ENCODE assay signal across 1 cellular context in the genomic region with DNA sequence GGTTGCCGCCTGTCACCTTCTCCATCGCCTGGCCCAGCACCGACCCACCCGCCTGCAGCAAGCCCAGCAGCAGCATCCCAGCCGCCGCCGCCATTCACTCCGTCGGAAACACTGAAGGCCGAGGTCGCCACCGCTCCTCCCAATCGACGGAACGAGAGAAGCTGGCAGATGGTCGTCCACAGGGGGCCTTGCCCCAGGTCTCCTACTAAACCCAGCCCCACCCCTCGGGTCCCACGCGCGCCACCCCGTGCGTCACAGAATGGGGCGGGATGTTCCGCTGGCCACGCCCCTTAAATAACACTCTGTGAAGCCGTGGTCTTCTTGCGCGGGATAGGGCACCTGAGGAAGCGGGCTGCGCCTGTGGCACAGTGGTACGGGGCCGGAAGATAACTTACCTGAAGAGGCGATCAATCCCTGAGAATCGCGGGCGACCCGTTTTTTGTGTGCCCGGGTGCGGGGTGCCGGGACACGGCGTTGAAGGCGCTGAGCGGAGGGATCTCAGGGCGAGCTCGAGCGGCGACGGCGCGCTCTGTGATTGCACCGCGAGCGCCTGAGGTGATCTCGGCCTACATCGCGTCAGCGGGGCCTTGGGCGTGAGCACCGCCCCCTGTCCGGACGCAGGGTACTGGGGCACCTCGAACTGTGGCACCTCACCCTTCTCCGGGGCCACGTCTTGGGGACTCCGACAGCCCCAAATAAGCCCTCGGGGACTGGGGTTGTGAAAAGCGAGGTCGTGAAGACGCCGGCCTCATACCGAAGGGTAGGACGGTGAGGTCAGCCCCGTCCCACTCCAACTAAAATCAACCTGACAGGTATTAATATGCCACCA.
A peak's percentile ranks its signal among the peaks of the same experiment; 100 is the strongest.
TF ChIP-seq lines count a peak whose summit lies in the region.

A gene (minus strand): TSS at position 207 of the 829 bp plus-strand sequence. CDS start 113 bp downstream, at position 94.

TF ChIP-seq in K562, 482 proteins besides CTCF, POLR2A, EP300 and RAD21 (continued from another document and continues in another):
- peak; percentile 97 for TF ChIP-seq TAF9B (IDR thresholded peaks at IDR 0.05; ENCODE audit: partially characterized antibody)
- TF ChIP-seq ZNF707 (CRISPR knock-in tag; conservative IDR thresholded peaks at IDR 0.05) = no peak
- TF ChIP-seq ZNF668 (CRISPR knock-in tag; IDR thresholded peaks at IDR 0.05) = peak; percentile 11; the same call in 1 of the 2 replicates
- no peak for TF ChIP-seq CAMTA2 (CRISPR knock-in tag; conservative IDR thresholded peaks at IDR 0.05)
- TF ChIP-seq, protein P1, sequence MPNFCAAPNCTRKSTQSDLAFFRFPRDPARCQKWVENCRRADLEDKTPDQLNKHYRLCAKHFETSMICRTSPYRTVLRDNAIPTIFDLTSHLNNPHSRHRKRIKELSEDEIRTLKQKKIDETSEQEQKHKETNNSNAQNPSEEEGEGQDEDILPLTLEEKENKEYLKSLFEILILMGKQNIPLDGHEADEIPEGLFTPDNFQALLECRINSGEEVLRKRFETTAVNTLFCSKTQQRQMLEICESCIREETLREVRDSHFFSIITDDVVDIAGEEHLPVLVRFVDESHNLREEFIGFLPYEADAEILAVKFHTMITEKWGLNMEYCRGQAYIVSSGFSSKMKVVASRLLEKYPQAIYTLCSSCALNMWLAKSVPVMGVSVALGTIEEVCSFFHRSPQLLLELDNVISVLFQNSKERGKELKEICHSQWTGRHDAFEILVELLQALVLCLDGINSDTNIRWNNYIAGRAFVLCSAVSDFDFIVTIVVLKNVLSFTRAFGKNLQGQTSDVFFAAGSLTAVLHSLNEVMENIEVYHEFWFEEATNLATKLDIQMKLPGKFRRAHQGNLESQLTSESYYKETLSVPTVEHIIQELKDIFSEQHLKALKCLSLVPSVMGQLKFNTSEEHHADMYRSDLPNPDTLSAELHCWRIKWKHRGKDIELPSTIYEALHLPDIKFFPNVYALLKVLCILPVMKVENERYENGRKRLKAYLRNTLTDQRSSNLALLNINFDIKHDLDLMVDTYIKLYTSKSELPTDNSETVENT (CRISPR knock-in tag; IDR thresholded peaks at IDR 0.05) = peak; percentile 82
- TF ChIP-seq, protein P2, sequence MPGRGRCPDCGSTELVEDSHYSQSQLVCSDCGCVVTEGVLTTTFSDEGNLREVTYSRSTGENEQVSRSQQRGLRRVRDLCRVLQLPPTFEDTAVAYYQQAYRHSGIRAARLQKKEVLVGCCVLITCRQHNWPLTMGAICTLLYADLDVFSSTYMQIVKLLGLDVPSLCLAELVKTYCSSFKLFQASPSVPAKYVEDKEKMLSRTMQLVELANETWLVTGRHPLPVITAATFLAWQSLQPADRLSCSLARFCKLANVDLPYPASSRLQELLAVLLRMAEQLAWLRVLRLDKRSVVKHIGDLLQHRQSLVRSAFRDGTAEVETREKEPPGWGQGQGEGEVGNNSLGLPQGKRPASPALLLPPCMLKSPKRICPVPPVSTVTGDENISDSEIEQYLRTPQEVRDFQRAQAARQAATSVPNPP (IDR thresholded peaks at IDR 0.05; ENCODE audit: borderline replicate concordance, insufficient read depth, insufficient read length) = no peak
- TF ChIP-seq EZH2 (IDR thresholded peaks at IDR 0.05; ENCODE audit: borderline replicate concordance, low read depth, low read length) = no peak
- TF ChIP-seq ZFP36 (IDR thresholded peaks at IDR 0.05; ENCODE audit: low read depth, low read length, partially characterized antibody) = no peak
- TF ChIP-seq, protein P3, sequence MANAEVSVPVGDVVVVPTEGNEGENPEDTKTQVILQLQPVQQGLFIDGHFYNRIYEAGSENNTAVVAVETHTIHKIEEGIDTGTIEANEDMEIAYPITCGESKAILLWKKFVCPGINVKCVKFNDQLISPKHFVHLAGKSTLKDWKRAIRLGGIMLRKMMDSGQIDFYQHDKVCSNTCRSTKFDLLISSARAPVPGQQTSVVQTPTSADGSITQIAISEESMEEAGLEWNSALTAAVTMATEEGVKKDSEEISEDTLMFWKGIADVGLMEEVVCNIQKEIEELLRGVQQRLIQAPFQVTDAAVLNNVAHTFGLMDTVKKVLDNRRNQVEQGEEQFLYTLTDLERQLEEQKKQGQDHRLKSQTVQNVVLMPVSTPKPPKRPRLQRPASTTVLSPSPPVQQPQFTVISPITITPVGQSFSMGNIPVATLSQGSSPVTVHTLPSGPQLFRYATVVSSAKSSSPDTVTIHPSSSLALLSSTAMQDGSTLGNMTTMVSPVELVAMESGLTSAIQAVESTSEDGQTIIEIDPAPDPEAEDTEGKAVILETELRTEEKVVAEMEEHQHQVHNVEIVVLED (CRISPR knock-in tag; IDR thresholded peaks at IDR 0.05) = peak; percentile 92
- TF ChIP-seq HDAC3 (IDR thresholded peaks at IDR 0.05; ENCODE audit: borderline replicate concordance, partially characterized antibody) = peak; percentile 57
- TF ChIP-seq, protein P4, sequence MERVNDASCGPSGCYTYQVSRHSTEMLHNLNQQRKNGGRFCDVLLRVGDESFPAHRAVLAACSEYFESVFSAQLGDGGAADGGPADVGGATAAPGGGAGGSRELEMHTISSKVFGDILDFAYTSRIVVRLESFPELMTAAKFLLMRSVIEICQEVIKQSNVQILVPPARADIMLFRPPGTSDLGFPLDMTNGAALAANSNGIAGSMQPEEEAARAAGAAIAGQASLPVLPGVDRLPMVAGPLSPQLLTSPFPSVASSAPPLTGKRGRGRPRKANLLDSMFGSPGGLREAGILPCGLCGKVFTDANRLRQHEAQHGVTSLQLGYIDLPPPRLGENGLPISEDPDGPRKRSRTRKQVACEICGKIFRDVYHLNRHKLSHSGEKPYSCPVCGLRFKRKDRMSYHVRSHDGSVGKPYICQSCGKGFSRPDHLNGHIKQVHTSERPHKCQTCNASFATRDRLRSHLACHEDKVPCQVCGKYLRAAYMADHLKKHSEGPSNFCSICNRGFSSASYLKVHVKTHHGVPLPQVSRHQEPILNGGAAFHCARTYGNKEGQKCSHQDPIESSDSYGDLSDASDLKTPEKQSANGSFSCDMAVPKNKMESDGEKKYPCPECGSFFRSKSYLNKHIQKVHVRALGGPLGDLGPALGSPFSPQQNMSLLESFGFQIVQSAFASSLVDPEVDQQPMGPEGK (CRISPR knock-in tag; IDR thresholded peaks at IDR 0.05; ENCODE audit: borderline replicate concordance) = no peak
- TF ChIP-seq, protein P5, sequence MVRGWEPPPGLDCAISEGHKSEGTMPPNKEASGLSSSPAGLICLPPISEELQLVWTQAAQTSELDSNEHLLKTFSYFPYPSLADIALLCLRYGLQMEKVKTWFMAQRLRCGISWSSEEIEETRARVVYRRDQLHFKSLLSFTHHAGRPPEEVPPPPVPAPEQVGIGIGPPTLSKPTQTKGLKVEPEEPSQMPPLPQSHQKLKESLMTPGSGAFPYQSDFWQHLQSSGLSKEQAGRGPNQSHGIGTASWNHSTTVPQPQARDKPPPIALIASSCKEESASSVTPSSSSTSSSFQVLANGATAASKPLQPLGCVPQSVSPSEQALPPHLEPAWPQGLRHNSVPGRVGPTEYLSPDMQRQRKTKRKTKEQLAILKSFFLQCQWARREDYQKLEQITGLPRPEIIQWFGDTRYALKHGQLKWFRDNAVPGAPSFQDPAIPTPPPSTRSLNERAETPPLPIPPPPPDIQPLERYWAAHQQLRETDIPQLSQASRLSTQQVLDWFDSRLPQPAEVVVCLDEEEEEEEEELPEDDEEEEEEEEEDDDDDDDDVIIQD (CRISPR knock-in tag; IDR thresholded peaks at IDR 0.05) = no peak
- TF ChIP-seq ZNF347 (CRISPR knock-in tag; IDR thresholded peaks at IDR 0.05; ENCODE audit: low read depth) = no peak
- no peak for TF ChIP-seq MAFG (tag; conservative IDR thresholded peaks at IDR 0.05)
- TF ChIP-seq DNMT1 (IDR thresholded peaks at IDR 0.05) = no peak
- TF ChIP-seq TCFL5 (CRISPR knock-in tag; conservative IDR thresholded peaks at IDR 0.05) = no peak
- 0 out of 2 replicates have a peak, but pooled peaks have one; percentile 36 for TF ChIP-seq ZNF311 (CRISPR knock-in tag; IDR thresholded peaks at IDR 0.05)
- TF ChIP-seq ZNF561 (CRISPR knock-in tag; conservative IDR thresholded peaks at IDR 0.05) = no peak
- TF ChIP-seq TBL1XR1 (IDR thresholded peaks at IDR 0.05; ENCODE audit: low read length in 2 of 2) = peak; percentile 38 to 51; a peak in 2 of 4 replicates
- TF ChIP-seq RBM22 (IDR thresholded peaks at IDR 0.05; ENCODE audit: low read depth, low read length, poor library complexity, severe bottlenecking) = no peak
- TF ChIP-seq ZNF274 (IDR thresholded peaks at IDR 0.05; ENCODE audit: borderline replicate concordance, low read depth, low read length) = no peak
- no peak for TF ChIP-seq CHD1 (IDR thresholded peaks at IDR 0.05; ENCODE audit: low read length)
- no peak for TF ChIP-seq MIER1 (IDR thresholded peaks at IDR 0.05; ENCODE audit: low read depth)
- TF ChIP-seq, protein P6, sequence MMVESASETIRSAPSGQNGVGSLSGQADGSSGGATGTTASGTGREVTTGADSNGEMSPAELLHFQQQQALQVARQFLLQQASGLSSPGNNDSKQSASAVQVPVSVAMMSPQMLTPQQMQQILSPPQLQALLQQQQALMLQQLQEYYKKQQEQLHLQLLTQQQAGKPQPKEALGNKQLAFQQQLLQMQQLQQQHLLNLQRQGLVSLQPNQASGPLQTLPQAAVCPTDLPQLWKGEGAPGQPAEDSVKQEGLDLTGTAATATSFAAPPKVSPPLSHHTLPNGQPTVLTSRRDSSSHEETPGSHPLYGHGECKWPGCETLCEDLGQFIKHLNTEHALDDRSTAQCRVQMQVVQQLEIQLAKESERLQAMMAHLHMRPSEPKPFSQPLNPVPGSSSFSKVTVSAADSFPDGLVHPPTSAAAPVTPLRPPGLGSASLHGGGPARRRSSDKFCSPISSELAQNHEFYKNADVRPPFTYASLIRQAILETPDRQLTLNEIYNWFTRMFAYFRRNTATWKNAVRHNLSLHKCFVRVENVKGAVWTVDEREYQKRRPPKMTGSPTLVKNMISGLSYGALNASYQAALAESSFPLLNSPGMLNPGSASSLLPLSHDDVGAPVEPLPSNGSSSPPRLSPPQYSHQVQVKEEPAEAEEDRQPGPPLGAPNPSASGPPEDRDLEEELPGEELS (CRISPR knock-in tag; IDR thresholded peaks at IDR 0.05; ENCODE audit: borderline replicate concordance) = peak; percentile 69
- no peak for TF ChIP-seq ZNF695 (CRISPR knock-in tag; IDR thresholded peaks at IDR 0.05)
- peak; percentile 92 for TF ChIP-seq CREM (IDR thresholded peaks at IDR 0.05; ENCODE audit: low read depth)
- TF ChIP-seq, protein P7, sequence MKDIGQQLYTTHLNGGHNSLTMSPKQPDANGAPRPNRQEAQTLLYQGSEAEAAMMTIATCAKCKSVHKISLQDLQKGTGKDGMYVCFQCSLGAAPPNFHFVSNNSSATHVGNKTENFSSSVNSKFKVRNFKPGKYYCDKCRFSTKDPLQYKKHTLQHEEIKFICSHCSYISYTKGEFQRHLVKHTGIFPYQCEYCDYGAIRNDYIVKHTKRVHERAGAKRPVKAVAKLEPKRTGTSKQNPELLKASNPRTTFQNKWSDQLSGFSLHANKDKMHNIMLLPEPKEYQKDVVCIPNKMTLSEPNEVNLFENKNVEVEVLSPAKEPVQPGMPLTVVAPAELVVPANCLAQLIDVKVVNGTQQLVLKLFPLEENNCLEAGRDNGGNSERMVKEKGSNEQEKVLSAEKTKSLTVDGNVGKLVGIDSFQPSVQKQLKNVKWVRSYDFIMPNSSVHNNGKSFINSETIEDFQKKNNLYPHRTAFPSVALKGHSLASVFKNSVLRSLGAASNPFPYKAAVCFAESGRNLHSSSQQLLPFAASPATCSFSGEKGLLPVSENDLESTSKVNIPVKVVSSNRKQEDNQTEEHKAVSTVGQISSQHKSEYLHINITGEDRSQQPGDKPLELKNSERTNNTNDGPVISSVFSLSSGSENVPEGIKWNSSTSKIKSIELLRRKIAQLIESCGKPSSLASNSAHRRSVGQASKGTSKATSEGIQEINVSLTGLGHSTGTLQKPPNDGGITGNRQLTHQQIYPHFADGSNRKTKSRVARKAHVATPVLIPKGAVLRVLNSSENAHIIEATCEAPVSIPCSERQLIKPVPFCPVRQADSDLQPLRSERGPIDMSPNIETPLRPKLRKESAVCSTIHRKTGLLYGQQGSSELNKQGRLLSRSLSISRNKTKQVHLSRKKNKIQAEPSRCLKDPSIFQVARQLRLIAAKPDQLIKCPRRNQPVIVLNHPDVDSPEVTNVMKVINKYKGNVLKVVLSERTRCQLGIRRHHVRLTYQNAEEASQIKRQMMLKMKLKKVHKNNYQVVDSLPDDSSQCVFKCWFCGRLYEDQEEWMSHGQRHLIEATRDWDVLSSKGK (CRISPR knock-in tag; IDR thresholded peaks at IDR 0.05) = no peak
- peak; percentile 78 for TF ChIP-seq TAF7 (tag; IDR thresholded peaks at IDR 0.05)
- TF ChIP-seq, protein P8, sequence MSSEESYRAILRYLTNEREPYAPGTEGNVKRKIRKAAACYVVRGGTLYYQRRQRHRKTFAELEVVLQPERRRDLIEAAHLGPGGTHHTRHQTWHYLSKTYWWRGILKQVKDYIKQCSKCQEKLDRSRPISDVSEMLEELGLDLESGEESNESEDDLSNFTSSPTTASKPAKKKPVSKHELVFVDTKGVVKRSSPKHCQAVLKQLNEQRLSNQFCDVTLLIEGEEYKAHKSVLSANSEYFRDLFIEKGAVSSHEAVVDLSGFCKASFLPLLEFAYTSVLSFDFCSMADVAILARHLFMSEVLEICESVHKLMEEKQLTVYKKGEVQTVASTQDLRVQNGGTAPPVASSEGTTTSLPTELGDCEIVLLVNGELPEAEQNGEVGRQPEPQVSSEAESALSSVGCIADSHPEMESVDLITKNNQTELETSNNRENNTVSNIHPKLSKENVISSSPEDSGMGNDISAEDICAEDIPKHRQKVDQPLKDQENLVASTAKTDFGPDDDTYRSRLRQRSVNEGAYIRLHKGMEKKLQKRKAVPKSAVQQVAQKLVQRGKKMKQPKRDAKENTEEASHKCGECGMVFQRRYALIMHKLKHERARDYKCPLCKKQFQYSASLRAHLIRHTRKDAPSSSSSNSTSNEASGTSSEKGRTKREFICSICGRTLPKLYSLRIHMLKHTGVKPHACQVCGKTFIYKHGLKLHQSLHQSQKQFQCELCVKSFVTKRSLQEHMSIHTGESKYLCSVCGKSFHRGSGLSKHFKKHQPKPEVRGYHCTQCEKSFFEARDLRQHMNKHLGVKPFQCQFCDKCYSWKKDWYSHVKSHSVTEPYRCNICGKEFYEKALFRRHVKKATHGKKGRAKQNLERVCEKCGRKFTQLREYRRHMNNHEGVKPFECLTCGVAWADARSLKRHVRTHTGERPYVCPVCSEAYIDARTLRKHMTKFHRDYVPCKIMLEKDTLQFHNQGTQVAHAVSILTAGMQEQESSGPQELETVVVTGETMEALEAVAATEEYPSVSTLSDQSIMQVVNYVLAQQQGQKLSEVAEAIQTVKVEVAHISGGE (CRISPR knock-in tag; IDR thresholded peaks at IDR 0.05) = peak in 2 of 3 experiments; percentile 27 to 45; a peak in 1 of 6 replicates
- TF ChIP-seq, protein P9, sequence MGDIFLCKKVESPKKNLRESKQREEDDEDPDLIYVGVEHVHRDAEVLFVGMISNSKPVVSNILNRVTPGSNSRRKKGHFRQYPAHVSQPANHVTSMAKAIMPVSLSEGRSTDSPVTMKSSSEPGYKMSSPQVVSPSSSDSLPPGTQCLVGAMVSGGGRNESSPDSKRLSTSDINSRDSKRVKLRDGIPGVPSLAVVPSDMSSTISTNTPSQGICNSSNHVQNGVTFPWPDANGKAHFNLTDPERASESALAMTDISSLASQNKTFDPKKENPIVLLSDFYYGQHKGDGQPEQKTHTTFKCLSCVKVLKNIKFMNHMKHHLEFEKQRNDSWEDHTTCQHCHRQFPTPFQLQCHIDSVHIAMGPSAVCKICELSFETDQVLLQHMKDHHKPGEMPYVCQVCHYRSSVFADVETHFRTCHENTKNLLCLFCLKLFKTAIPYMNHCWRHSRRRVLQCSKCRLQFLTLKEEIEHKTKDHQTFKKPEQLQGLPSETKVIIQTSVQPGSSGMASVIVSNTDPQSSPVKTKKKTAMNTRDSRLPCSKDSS (IDR thresholded peaks at IDR 0.05; ENCODE audit: low read depth, partially characterized antibody) = no peak
- TF ChIP-seq LCOR (CRISPR knock-in tag; IDR thresholded peaks at IDR 0.05) = 0 out of 2 replicates have a peak, but pooled peaks have one; percentile 75
